In genomic region chr3:123652346-123652984, GRCh38 we compare ENCODE assay signal across 8 cellular contexts.
A peak's percentile ranks its signal among the peaks of the same experiment; 100 is the strongest.
DNase-seq lines count a peak whose midpoint lies in the region; ATAC-seq and TF ChIP-seq lines count a peak whose summit lies in the region.

No MANE protein-coding gene starts in this region.

- H3K4me1 ChIP-seq in BLaER1 treated with 17β-estradiol and CSF1 and Interleukin-3, amounts not matched to agents 10 nM and 100 nM = peaks cover 3 to 23% (median 20%) of the 10 kb centered on the region in 10 experiments; a peak in 19 of 20 replicates
- peaks cover 57% of the 10 kb centered on the region for H3K4me1 ChIP-seq in lower lobe of right lung

- peak overlapping the region in 2 of 11 experiments; percentile 2 to 7; a peak in 1 of 22 replicates for H3K9ac ChIP-seq in BLaER1 treated with 17β-estradiol and CSF1 and Interleukin-3, amounts not matched to agents 10 nM and 100 nM

- peak overlapping the region in 3 of 11 experiments; percentile 27 to 53 (median 53); a peak in 3 of 22 replicates for H3K27ac ChIP-seq in BLaER1 treated with 17β-estradiol and CSF1 and Interleukin-3, amounts not matched to agents 10 nM and 100 nM
- H3K27ac ChIP-seq in dorsolateral prefrontal cortex (peak overlapping the region in 49 of 59 donors; percentile 10 to 86 (median 68)), lower lobe of right lung (peak overlapping the region; percentile 70)

- H4K20me1 ChIP-seq in BLaER1 treated with 17β-estradiol and CSF1 and Interleukin-3, amounts not matched to agents 10 nM and 100 nM = no peaks in the 10 kb centered on the region

- H3K4me3 ChIP-seq in BLaER1 treated with 17β-estradiol and CSF1 and Interleukin-3, amounts not matched to agents 10 nM and 100 nM = no peak overlapping the region
- H3K4me3 ChIP-seq in dorsolateral prefrontal cortex (no peak overlapping the region), lower lobe of right lung (no peak overlapping the region)

- intact Hi-C loops in dorsolateral prefrontal cortex (cut with DNase I) (loop anchor here (1.0 to 10.0 kb wide), 4 partner anchors 50 to 332 kb away; no protein-coding TSS in a partner anchor), lower lobe of right lung (cut with DNase I) (loop anchor here (10.0 kb wide), 1 partner anchor 52 kb away; no protein-coding TSS in a partner anchor)

- peak; percentile 65 for ATAC-seq in GM21447 (IDR thresholded peaks at IDR 0.05; ENCODE audit: unreplicated experiment)
- ATAC-seq in lower lobe of right lung = peak; percentile 92 to 94
- no peak for ATAC-seq in HG03135 (IDR thresholded peaks at IDR 0.05; ENCODE audit: unreplicated experiment)

- peaks cover 8 to 10% (median 9%) of the 10 kb centered on the region in 11 experiments; a peak in 20 of 22 replicates for H3K9me3 ChIP-seq in BLaER1 treated with 17β-estradiol and CSF1 and Interleukin-3, amounts not matched to agents 10 nM and 100 nM (replicated peaks in 1 of 11)
- no peaks in the 10 kb centered on the region for H3K9me3 ChIP-seq in lower lobe of right lung

- no peaks in the 10 kb centered on the region for H3K27me3 ChIP-seq in BLaER1 treated with 17β-estradiol and CSF1 and Interleukin-3, amounts not matched to agents 10 nM and 100 nM
- H3K27me3 ChIP-seq in dorsolateral prefrontal cortex = no peaks in the 10 kb centered on the region
- H3K27me3 ChIP-seq in lower lobe of right lung (ENCODE audit: low read depth) = no peaks in the 10 kb centered on the region

- peak overlapping the region in 8 of 11 experiments; percentile 32 to 70 (median 60); a peak in 12 of 22 replicates for H3K4me2 ChIP-seq in BLaER1 treated with 17β-estradiol and CSF1 and Interleukin-3, amounts not matched to agents 10 nM and 100 nM

- peaks cover 0 to 81% (median 57%) of the 10 kb centered on the region in 11 experiments; a peak in 17 of 22 replicates for H3K36me3 ChIP-seq in BLaER1 treated with 17β-estradiol and CSF1 and Interleukin-3, amounts not matched to agents 10 nM and 100 nM
- peaks cover 60% of the 10 kb centered on the region for H3K36me3 ChIP-seq in lower lobe of right lung

- DNase-seq in NCI-H1417 (lab: John Stamatoyannopoulos, UW) = peak; percentile 66 to 82 (median 73)
- DNase-seq in SW480 (ENCODE audit: low spot score) = peak; percentile 70
- peak; percentile 63 to 88 (median 76) for DNase-seq in dorsolateral prefrontal cortex
- DNase-seq in lower lobe of right lung = peak; percentile 82
- DNase-seq in stimulated activated CD8-positive, alpha-beta memory T cell treated with anti-CD3 and anti-CD28 coated beads, Interleukin-7, amount 100 ng/mL, for 48 hours (ENCODE audit: extremely low read depth in 1 of 2, low read depth in 1 of 2) = peak; percentile 9 to 11

- TF ChIP-seq CTCF in dorsolateral prefrontal cortex (IDR thresholded peaks at IDR 0.05 in 54 of 56, conservative IDR thresholded peaks at IDR 0.05 in 2 of 56; ENCODE audit: low read depth in 1 of 56, partially characterized antibody in 56 of 56) (peak; percentile 61 to 96 (median 88)), lower lobe of right lung (IDR thresholded peaks at IDR 0.05) (peak; percentile 92)

Comparison
In these comparisons a context has a peak if more than half of its experiments do, and no peak if none do; other contexts are left out.
1. DNase-seq: peak in every context shown above with its lines; median percentile 82 in lower lobe of right lung; 76 in dorsolateral prefrontal cortex; 73 in NCI-H1417; 70 in SW480; 10 in stimulated activated CD8-positive, alpha-beta memory T cell treated with anti-CD3 and anti-CD28 coated beads, Interleukin-7, amount 100 ng/mL, for 48 hours.